In the genomic region with DNA sequence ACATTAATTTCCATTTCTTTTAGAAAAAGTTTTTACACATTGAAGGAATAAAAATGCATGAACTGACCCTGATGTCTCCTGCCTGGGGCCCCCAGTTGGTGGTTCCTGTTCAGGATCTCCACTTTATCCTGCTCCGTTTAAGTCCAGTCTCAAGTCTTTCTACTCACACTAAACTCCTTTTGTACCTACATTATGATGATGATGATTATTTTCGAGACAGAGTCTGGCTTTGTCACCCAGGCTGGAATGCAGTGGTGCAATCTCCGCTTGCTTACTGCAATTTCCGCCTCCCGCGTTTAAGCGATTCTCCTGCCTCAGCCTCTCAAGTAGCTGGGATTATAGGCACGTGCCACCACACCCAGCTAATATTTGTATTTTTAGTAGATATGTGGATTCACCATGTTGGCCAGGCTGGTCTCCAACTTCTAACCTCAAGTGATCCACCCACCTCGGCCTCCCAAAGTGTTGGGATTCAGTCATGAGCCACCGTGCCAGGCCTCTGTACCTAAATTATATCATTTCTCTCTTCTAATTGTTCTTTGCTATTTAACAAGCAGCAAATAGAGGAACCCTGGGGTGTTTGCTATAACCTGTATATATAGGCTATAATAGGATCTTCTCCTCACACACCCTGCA, we compare ENCODE assay signal across 2 cellular contexts.
A peak's percentile ranks its signal among the peaks of the same experiment; 100 is the strongest.
TF ChIP-seq lines count a peak whose summit lies in the region.

No MANE protein-coding gene starts in this region.

TF ChIP-seq in HEK293, 187 proteins besides CTCF, POLR2A, EP300 and RAD21:
- no peak for TF ChIP-seq ZNF623 (tag by site-specific recombination; IDR thresholded peaks at IDR 0.05)
- 0 out of 2 replicates have a peak, but pooled peaks have one; percentile 20 for TF ChIP-seq HOXD13 (CRISPR knock-in tag; IDR thresholded peaks at IDR 0.05; ENCODE audit: borderline replicate concordance)
- TF ChIP-seq, protein P1, sequence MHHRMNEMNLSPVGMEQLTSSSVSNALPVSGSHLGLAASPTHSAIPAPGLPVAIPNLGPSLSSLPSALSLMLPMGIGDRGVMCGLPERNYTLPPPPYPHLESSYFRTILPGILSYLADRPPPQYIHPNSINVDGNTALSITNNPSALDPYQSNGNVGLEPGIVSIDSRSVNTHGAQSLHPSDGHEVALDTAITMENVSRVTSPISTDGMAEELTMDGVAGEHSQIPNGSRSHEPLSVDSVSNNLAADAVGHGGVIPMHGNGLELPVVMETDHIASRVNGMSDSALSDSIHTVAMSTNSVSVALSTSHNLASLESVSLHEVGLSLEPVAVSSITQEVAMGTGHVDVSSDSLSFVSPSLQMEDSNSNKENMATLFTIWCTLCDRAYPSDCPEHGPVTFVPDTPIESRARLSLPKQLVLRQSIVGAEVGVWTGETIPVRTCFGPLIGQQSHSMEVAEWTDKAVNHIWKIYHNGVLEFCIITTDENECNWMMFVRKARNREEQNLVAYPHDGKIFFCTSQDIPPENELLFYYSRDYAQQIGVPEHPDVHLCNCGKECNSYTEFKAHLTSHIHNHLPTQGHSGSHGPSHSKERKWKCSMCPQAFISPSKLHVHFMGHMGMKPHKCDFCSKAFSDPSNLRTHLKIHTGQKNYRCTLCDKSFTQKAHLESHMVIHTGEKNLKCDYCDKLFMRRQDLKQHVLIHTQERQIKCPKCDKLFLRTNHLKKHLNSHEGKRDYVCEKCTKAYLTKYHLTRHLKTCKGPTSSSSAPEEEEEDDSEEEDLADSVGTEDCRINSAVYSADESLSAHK (tag by site-specific recombination; IDR thresholded peaks at IDR 0.05) = no peak
TF ChIP-seq in HEK293: peak in this region for 1.

TF ChIP-seq in WTC11, 78 proteins besides CTCF, POLR2A, EP300 and RAD21 (continued from another document):
- TF ChIP-seq, protein P2, sequence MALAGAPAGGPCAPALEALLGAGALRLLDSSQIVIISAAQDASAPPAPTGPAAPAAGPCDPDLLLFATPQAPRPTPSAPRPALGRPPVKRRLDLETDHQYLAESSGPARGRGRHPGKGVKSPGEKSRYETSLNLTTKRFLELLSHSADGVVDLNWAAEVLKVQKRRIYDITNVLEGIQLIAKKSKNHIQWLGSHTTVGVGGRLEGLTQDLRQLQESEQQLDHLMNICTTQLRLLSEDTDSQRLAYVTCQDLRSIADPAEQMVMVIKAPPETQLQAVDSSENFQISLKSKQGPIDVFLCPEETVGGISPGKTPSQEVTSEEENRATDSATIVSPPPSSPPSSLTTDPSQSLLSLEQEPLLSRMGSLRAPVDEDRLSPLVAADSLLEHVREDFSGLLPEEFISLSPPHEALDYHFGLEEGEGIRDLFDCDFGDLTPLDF (CRISPR knock-in tag; IDR thresholded peaks at IDR 0.05) = no peak
- TF ChIP-seq JUN (CRISPR knock-in tag; IDR thresholded peaks at IDR 0.05) = no peak
- TF ChIP-seq, protein P3, sequence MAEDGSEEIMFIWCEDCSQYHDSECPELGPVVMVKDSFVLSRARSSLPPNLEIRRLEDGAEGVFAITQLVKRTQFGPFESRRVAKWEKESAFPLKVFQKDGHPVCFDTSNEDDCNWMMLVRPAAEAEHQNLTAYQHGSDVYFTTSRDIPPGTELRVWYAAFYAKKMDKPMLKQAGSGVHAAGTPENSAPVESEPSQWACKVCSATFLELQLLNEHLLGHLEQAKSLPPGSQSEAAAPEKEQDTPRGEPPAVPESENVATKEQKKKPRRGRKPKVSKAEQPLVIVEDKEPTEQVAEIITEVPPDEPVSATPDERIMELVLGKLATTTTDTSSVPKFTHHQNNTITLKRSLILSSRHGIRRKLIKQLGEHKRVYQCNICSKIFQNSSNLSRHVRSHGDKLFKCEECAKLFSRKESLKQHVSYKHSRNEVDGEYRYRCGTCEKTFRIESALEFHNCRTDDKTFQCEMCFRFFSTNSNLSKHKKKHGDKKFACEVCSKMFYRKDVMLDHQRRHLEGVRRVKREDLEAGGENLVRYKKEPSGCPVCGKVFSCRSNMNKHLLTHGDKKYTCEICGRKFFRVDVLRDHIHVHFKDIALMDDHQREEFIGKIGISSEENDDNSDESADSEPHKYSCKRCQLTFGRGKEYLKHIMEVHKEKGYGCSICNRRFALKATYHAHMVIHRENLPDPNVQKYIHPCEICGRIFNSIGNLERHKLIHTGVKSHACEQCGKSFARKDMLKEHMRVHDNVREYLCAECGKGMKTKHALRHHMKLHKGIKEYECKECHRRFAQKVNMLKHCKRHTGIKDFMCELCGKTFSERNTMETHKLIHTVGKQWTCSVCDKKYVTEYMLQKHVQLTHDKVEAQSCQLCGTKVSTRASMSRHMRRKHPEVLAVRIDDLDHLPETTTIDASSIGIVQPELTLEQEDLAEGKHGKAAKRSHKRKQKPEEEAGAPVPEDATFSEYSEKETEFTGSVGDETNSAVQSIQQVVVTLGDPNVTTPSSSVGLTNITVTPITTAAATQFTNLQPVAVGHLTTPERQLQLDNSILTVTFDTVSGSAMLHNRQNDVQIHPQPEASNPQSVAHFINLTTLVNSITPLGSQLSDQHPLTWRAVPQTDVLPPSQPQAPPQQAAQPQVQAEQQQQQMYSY (CRISPR knock-in tag; IDR thresholded peaks at IDR 0.05) = no peak
